ENCODE assay signal across 1 cellular context in genomic region chr5:149400304-149400703, GRCh38.
TF ChIP-seq lines count a peak whose summit lies in the region.

No MANE protein-coding gene starts in this region.

TF ChIP-seq in HepG2, 621 proteins besides CTCF, POLR2A, EP300 and RAD21 (continues in another document):
- TF ChIP-seq, protein P1, sequence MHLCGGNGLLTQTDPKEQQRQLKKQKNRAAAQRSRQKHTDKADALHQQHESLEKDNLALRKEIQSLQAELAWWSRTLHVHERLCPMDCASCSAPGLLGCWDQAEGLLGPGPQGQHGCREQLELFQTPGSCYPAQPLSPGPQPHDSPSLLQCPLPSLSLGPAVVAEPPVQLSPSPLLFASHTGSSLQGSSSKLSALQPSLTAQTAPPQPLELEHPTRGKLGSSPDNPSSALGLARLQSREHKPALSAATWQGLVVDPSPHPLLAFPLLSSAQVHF (CRISPR knock-in tag; IDR thresholded peaks at IDR 0.05), result no peak
- no peak for TF ChIP-seq RELA (CRISPR knock-in tag; IDR thresholded peaks at IDR 0.05)
- 0 out of 2 replicates have a peak, but pooled peaks have one; percentile 30 for TF ChIP-seq SP5 (CRISPR knock-in tag; IDR thresholded peaks at IDR 0.05; ENCODE audit: borderline replicate concordance, low read depth)
- no peak for TF ChIP-seq TARDBP (CRISPR knock-in tag; IDR thresholded peaks at IDR 0.05)
- TF ChIP-seq, protein P2, sequence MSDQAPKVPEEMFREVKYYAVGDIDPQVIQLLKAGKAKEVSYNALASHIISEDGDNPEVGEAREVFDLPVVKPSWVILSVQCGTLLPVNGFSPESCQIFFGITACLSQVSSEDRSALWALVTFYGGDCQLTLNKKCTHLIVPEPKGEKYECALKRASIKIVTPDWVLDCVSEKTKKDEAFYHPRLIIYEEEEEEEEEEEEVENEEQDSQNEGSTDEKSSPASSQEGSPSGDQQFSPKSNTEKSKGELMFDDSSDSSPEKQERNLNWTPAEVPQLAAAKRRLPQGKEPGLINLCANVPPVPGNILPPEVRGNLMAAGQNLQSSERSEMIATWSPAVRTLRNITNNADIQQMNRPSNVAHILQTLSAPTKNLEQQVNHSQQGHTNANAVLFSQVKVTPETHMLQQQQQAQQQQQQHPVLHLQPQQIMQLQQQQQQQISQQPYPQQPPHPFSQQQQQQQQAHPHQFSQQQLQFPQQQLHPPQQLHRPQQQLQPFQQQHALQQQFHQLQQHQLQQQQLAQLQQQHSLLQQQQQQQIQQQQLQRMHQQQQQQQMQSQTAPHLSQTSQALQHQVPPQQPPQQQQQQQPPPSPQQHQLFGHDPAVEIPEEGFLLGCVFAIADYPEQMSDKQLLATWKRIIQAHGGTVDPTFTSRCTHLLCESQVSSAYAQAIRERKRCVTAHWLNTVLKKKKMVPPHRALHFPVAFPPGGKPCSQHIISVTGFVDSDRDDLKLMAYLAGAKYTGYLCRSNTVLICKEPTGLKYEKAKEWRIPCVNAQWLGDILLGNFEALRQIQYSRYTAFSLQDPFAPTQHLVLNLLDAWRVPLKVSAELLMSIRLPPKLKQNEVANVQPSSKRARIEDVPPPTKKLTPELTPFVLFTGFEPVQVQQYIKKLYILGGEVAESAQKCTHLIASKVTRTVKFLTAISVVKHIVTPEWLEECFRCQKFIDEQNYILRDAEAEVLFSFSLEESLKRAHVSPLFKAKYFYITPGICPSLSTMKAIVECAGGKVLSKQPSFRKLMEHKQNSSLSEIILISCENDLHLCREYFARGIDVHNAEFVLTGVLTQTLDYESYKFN (CRISPR knock-in tag; conservative IDR thresholded peaks at IDR 0.05), result 0 out of 2 replicates have a peak, but pooled peaks have one; percentile 16
- TF ChIP-seq IKZF4 (CRISPR knock-in tag; IDR thresholded peaks at IDR 0.05; ENCODE audit: borderline replicate concordance, low read depth, not compliant biosample characterization), result no peak
- no peak for TF ChIP-seq BCL3 (CRISPR knock-in tag; IDR thresholded peaks at IDR 0.05)
- TF ChIP-seq NR2F1 (CRISPR knock-in tag; IDR thresholded peaks at IDR 0.05), result peak; percentile 78 to 82
- TF ChIP-seq SOX13 (IDR thresholded peaks at IDR 0.05), result no peak
- TF ChIP-seq SOX13 (CRISPR knock-in tag; conservative IDR thresholded peaks at IDR 0.05 in 1 of 2, IDR thresholded peaks at IDR 0.05 in 1 of 2), result no peak
- TF ChIP-seq, protein P3, sequence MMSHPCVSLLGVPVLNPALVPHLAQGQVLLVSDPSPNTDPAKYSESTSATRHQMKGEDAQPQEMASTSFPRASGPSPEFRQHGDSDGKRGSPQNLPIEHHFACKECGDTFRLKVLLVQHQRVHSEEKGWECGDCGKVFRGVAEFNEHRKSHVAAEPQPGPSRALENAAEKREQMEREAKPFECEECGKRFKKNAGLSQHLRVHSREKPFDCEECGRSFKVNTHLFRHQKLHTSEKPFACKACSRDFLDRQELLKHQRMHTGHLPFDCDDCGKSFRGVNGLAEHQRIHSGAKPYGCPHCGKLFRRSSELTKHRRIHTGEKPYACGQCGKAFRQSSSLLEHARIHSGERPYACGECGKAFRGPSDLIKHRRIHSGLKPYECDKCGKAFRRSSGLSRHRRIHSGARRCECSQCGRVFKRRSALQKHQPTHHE (CRISPR knock-in tag; IDR thresholded peaks at IDR 0.05; ENCODE audit: borderline replicate concordance), result no peak
- no peak for TF ChIP-seq ARNT2 (CRISPR knock-in tag; IDR thresholded peaks at IDR 0.05; ENCODE audit: low read depth)
- TF ChIP-seq ZNF292 (CRISPR knock-in tag; IDR thresholded peaks at IDR 0.05; ENCODE audit: borderline replicate concordance, low read depth), result peak; percentile 78; the same call in 1 of the 2 replicates
- TF ChIP-seq ZNF260 (CRISPR knock-in tag; IDR thresholded peaks at IDR 0.05; ENCODE audit: borderline replicate concordance, low read depth), result no peak
- TF ChIP-seq RXRB (CRISPR knock-in tag; IDR thresholded peaks at IDR 0.05; ENCODE audit: borderline replicate concordance), result peak; percentile 14; the same call in 1 of the 2 replicates
- TF ChIP-seq ZNF563 (CRISPR knock-in tag; IDR thresholded peaks at IDR 0.05), result no peak
- peak; percentile 18; the same call in 1 of the 2 replicates for TF ChIP-seq NR2F2 (IDR thresholded peaks at IDR 0.05; ENCODE audit: borderline replicate concordance, low read depth)
- TF ChIP-seq, protein P4, sequence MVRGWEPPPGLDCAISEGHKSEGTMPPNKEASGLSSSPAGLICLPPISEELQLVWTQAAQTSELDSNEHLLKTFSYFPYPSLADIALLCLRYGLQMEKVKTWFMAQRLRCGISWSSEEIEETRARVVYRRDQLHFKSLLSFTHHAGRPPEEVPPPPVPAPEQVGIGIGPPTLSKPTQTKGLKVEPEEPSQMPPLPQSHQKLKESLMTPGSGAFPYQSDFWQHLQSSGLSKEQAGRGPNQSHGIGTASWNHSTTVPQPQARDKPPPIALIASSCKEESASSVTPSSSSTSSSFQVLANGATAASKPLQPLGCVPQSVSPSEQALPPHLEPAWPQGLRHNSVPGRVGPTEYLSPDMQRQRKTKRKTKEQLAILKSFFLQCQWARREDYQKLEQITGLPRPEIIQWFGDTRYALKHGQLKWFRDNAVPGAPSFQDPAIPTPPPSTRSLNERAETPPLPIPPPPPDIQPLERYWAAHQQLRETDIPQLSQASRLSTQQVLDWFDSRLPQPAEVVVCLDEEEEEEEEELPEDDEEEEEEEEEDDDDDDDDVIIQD (CRISPR knock-in tag; IDR thresholded peaks at IDR 0.05; ENCODE audit: low read depth), result no peak
- TF ChIP-seq NFRKB (IDR thresholded peaks at IDR 0.05), result no peak
- TF ChIP-seq NR2F6 (IDR thresholded peaks at IDR 0.05), result peak; percentile 70
- peak; percentile 86 for TF ChIP-seq NR2F6 (CRISPR knock-in tag; IDR thresholded peaks at IDR 0.05)
- TF ChIP-seq, protein P5, sequence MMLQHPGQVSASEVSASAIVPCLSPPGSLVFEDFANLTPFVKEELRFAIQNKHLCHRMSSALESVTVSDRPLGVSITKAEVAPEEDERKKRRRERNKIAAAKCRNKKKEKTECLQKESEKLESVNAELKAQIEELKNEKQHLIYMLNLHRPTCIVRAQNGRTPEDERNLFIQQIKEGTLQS (CRISPR knock-in tag; IDR thresholded peaks at IDR 0.05), result no peak
- TF ChIP-seq, protein P6, sequence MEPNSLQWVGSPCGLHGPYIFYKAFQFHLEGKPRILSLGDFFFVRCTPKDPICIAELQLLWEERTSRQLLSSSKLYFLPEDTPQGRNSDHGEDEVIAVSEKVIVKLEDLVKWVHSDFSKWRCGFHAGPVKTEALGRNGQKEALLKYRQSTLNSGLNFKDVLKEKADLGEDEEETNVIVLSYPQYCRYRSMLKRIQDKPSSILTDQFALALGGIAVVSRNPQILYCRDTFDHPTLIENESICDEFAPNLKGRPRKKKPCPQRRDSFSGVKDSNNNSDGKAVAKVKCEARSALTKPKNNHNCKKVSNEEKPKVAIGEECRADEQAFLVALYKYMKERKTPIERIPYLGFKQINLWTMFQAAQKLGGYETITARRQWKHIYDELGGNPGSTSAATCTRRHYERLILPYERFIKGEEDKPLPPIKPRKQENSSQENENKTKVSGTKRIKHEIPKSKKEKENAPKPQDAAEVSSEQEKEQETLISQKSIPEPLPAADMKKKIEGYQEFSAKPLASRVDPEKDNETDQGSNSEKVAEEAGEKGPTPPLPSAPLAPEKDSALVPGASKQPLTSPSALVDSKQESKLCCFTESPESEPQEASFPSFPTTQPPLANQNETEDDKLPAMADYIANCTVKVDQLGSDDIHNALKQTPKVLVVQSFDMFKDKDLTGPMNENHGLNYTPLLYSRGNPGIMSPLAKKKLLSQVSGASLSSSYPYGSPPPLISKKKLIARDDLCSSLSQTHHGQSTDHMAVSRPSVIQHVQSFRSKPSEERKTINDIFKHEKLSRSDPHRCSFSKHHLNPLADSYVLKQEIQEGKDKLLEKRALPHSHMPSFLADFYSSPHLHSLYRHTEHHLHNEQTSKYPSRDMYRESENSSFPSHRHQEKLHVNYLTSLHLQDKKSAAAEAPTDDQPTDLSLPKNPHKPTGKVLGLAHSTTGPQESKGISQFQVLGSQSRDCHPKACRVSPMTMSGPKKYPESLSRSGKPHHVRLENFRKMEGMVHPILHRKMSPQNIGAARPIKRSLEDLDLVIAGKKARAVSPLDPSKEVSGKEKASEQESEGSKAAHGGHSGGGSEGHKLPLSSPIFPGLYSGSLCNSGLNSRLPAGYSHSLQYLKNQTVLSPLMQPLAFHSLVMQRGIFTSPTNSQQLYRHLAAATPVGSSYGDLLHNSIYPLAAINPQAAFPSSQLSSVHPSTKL (CRISPR knock-in tag; IDR thresholded peaks at IDR 0.05), result peak; percentile 23; the same call in 1 of the 2 replicates
- TF ChIP-seq ATRX (CRISPR knock-in tag; IDR thresholded peaks at IDR 0.05; ENCODE audit: borderline replicate concordance), result no peak
- no peak for TF ChIP-seq MATR3 (CRISPR knock-in tag; IDR thresholded peaks at IDR 0.05)
- no peak for TF ChIP-seq ZBTB8A (CRISPR knock-in tag; IDR thresholded peaks at IDR 0.05; ENCODE audit: borderline replicate concordance, low read depth)
- TF ChIP-seq SAP130 (CRISPR knock-in tag; IDR thresholded peaks at IDR 0.05; ENCODE audit: low read depth), result peak; percentile 58
- TF ChIP-seq FLYWCH1 (CRISPR knock-in tag; IDR thresholded peaks at IDR 0.05), result no peak
- TF ChIP-seq NKX3-1 (CRISPR knock-in tag; IDR thresholded peaks at IDR 0.05), result no peak
- TF ChIP-seq, protein P7, sequence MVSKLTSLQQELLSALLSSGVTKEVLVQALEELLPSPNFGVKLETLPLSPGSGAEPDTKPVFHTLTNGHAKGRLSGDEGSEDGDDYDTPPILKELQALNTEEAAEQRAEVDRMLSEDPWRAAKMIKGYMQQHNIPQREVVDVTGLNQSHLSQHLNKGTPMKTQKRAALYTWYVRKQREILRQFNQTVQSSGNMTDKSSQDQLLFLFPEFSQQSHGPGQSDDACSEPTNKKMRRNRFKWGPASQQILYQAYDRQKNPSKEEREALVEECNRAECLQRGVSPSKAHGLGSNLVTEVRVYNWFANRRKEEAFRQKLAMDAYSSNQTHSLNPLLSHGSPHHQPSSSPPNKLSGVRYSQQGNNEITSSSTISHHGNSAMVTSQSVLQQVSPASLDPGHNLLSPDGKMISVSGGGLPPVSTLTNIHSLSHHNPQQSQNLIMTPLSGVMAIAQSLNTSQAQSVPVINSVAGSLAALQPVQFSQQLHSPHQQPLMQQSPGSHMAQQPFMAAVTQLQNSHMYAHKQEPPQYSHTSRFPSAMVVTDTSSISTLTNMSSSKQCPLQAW (CRISPR knock-in tag; IDR thresholded peaks at IDR 0.05), result 0 out of 2 replicates have a peak, but pooled peaks have one; percentile 45
- TF ChIP-seq HMGA1 (CRISPR knock-in tag; conservative IDR thresholded peaks at IDR 0.05), result no peak
- TF ChIP-seq, protein P8, sequence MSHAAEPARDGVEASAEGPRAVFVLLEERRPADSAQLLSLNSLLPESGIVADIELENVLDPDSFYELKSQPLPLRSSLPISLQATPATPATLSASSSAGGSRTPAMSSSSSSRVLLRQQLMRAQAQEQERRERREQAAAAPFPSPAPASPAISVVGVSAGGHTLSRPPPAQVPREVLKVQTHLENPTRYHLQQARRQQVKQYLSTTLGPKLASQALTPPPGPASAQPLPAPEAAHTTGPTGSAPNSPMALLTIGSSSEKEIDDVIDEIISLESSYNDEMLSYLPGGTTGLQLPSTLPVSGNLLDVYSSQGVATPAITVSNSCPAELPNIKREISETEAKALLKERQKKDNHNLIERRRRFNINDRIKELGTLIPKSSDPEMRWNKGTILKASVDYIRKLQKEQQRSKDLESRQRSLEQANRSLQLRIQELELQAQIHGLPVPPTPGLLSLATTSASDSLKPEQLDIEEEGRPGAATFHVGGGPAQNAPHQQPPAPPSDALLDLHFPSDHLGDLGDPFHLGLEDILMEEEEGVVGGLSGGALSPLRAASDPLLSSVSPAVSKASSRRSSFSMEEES (CRISPR knock-in tag; IDR thresholded peaks at IDR 0.05), result 0 out of 2 replicates have a peak, but pooled peaks have one; percentile 16
- TF ChIP-seq, protein P9, sequence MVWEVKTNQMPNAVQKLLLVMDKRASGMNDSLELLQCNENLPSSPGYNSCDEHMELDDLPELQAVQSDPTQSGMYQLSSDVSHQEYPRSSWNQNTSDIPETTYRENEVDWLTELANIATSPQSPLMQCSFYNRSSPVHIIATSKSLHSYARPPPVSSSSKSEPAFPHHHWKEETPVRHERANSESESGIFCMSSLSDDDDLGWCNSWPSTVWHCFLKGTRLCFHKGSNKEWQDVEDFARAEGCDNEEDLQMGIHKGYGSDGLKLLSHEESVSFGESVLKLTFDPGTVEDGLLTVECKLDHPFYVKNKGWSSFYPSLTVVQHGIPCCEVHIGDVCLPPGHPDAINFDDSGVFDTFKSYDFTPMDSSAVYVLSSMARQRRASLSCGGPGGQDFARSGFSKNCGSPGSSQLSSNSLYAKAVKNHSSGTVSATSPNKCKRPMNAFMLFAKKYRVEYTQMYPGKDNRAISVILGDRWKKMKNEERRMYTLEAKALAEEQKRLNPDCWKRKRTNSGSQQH (CRISPR knock-in tag; IDR thresholded peaks at IDR 0.05; ENCODE audit: low read depth), result no peak
- no peak for TF ChIP-seq ZNF850 (CRISPR knock-in tag; conservative IDR thresholded peaks at IDR 0.05)
- TF ChIP-seq, protein P10, sequence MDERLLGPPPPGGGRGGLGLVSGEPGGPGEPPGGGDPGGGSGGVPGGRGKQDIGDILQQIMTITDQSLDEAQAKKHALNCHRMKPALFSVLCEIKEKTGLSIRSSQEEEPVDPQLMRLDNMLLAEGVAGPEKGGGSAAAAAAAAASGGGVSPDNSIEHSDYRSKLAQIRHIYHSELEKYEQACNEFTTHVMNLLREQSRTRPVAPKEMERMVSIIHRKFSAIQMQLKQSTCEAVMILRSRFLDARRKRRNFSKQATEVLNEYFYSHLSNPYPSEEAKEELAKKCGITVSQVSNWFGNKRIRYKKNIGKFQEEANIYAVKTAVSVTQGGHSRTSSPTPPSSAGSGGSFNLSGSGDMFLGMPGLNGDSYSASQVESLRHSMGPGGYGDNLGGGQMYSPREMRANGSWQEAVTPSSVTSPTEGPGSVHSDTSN (CRISPR knock-in tag; IDR thresholded peaks at IDR 0.05), result no peak
- no peak for TF ChIP-seq ZNF441 (CRISPR knock-in tag; IDR thresholded peaks at IDR 0.05; ENCODE audit: borderline replicate concordance)
- TF ChIP-seq, protein P11, sequence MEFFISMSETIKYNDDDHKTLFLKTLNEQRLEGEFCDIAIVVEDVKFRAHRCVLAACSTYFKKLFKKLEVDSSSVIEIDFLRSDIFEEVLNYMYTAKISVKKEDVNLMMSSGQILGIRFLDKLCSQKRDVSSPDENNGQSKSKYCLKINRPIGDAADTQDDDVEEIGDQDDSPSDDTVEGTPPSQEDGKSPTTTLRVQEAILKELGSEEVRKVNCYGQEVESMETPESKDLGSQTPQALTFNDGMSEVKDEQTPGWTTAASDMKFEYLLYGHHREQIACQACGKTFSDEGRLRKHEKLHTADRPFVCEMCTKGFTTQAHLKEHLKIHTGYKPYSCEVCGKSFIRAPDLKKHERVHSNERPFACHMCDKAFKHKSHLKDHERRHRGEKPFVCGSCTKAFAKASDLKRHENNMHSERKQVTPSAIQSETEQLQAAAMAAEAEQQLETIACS (CRISPR knock-in tag; IDR thresholded peaks at IDR 0.05), result no peak
- TF ChIP-seq TFAP4 (IDR thresholded peaks at IDR 0.05; ENCODE audit: borderline replicate concordance, low read depth), result peak; percentile 81
